In genomic region chr6:135002229-135002844, GRCh38 we compare ENCODE assay signal across 9 cellular contexts. TPM values are rescaled to one million over a fixed set of nuclear protein-coding genes. Genes with fewer than 3 reads are reported as not detected.
DNase-seq lines count a peak whose midpoint lies in the region; TF ChIP-seq lines count a peak whose summit lies in the region.
"Had no signal": no experiment of that assay in that cellular context is flagged by ENCODE, and none has a peak within 500 bp of the region (broad histone marks: within the 10 kb centered on the region; RNA-seq: fewer than 3 reads in every experiment).

No MANE protein-coding gene starts in this region.

- H3K4me3 ChIP-seq in endodermal cell (ENCODE audit: low read length): no peak overlapping the region

- no peaks in the 10 kb centered on the region for H3K9me3 ChIP-seq in endodermal cell (ENCODE audit: control insufficient read depth, low read length)

- no peak overlapping the region for H3K9ac ChIP-seq in endodermal cell (ENCODE audit: extremely low read depth, low read length, poor library complexity, severe bottlenecking)

- 90 to 92% methylated on average over 2 to 4 of the region's 5 CpGs for WGBS in endodermal cell (ENCODE audit: insufficient coverage in 1 of 2, insufficient read length in 1 of 2), 2 experiments

- intact Hi-C loops in posterior vena cava (cut with DNase I): no loop called here

- no peaks in the 10 kb centered on the region for H3K4me1 Mint-ChIP-seq in endodermal cell

- no peaks in the 10 kb centered on the region for H3K9me3 Mint-ChIP-seq in endodermal cell

- no peak overlapping the region for H3K4me3 Mint-ChIP-seq in endodermal cell

- H3K27ac ChIP-seq in endodermal cell (ENCODE audit: low read depth, low read length): no peak overlapping the region

- no peak overlapping the region for H3K27ac Mint-ChIP-seq in endodermal cell

- no peaks in the 10 kb centered on the region for H3K27me3 ChIP-seq in endodermal cell (ENCODE audit: control insufficient read depth, insufficient read depth, low read length, poor library complexity, severe bottlenecking)

- H3K4me1 ChIP-seq in endodermal cell (ENCODE audit: control insufficient read depth, insufficient read depth, low read length): no peaks in the 10 kb centered on the region

- peaks cover 10% of the 10 kb centered on the region for H3K36me3 ChIP-seq in endodermal cell (ENCODE audit: control insufficient read depth, insufficient read depth, low read length)

- peak; percentile 82 for TF ChIP-seq CTCF in endodermal cell (conservative IDR thresholded peaks at IDR 0.05)

- H3K27me3 Mint-ChIP-seq in endodermal cell (ENCODE audit: insufficient read depth): no peaks in the 10 kb centered on the region

- peaks cover under 1% of the 10 kb centered on the region for H3K36me3 Mint-ChIP-seq in endodermal cell (ENCODE audit: low read depth)

- peak; percentile 45 for DNase-seq in DMS 273 (lab: John Stamatoyannopoulos, UW; ENCODE audit: unreplicated experiment)
- DNase-seq in DMS 273 treated with DMSO at 0.1 percent for 48 hours (lab: John Stamatoyannopoulos, UW): no peak
- peak; percentile 65 for DNase-seq in NAMALWA (ENCODE audit: low spot score)
- no peak for DNase-seq in endodermal cell
- peak; percentile 28 for DNase-seq in renal cortical epithelial cell (ENCODE audit: low read depth)
- DNase-seq in HK-2 (ENCODE audit: unreplicated experiment): no peak
- no peak for DNase-seq in SW480 (ENCODE audit: low spot score)
- no peak for DNase-seq in posterior vena cava (ENCODE audit: low spot score)
- DNase-seq: midbrain had no signal

RNA-seq across cellular contexts. Expression of gene HBS1L, which starts 52.3 kb away (rescaled TPM):
- total RNA-seq in endodermal cell: 100 to 1,000 TPM; 106 to 122 TPM
- 74.7 TPM for polyA plus RNA-seq in endodermal cell (2013, experiment 1 of 2)
- polyA plus RNA-seq in endodermal cell (2013, experiment 2 of 2): 67.1 TPM
- 115 and 154 TPM in 2 replicates for total RNA-seq in renal cortical epithelial cell
- 10 to 100 TPM; 62.9 to 66.5 TPM for total RNA-seq in posterior vena cava

RNA-seq across cellular contexts. Expression of gene ALDH8A1, which starts 52.4 kb away (rescaled TPM):
- total RNA-seq in endodermal cell: not detected
- polyA plus RNA-seq in endodermal cell (2013, experiment 1 of 2): 0.68 TPM
- 1.6 TPM for polyA plus RNA-seq in endodermal cell (2013, experiment 2 of 2)
- total RNA-seq in renal cortical epithelial cell: 2.8 and 3.6 TPM in 2 replicates
- total RNA-seq in posterior vena cava: 1 to 10 TPM; 1.0 to 1.1 TPM

Comparison
In these comparisons a context has a peak if more than half of its experiments do, and no peak if none do; other contexts are left out.
1. DNase-seq: peak in DMS 273 (single experiment), NAMALWA (single experiment) and renal cortical epithelial cell (single experiment); none in DMS 273 treated with DMSO at 0.1 percent for 48 hours (single experiment), endodermal cell (single experiment), HK-2 (single experiment), SW480 (single experiment) and posterior vena cava (single experiment).